Comparison of ENCODE assay signal across 17 cellular contexts in the genomic region with DNA sequence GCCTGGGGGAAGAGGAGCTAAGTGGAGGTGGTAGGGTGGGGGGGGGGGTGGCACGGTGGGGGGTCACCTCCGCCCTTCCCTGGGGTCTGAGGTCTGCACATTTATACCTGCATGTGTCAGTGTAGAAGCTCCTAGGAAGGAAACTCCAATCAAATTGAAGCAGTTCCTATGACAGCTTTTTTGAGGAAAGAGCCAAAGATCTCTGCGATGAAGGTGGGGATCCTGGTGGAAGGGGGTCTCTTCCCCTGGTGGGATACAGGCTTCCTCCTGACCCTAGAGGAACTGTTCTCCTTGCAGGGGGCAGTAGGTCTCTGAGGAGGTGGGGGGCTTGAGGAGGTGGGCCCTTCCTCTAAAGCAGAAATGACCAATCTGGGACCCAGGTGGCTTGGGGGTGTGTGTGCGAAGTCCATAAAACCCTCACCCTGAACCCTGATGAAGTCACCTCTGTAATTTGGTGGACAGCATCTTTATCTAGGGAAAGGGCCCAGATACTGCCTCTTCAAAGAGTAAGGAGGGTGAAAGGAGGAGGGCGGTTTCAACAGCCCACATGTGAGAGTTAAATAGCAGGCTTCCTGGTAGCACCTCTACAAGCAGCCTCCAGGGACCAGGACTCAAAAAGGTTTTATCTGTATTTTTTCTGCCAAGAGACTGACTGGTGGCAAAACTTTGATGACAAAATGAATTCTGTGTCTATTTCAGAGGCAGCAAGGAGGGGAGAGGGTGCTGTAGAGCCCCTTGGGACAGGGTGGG. TPM values are rescaled to one million over a fixed set of nuclear protein-coding genes. Genes with fewer than 3 reads are reported as not detected.
A peak's percentile ranks its signal among the peaks of the same experiment; 100 is the strongest.
DNase-seq lines count a peak whose midpoint lies in the region; TF ChIP-seq lines count a peak whose summit lies in the region.
"Had no signal": no experiment of that assay in that cellular context is flagged by ENCODE, and none has a peak within 500 bp of the region (broad histone marks: within the 10 kb centered on the region; RNA-seq: fewer than 3 reads in every experiment).

No MANE protein-coding gene starts in this region.

- no peaks in the 10 kb centered on the region for H3K36me3 ChIP-seq in hepatocyte (replicated peaks; ENCODE audit: insufficient read depth, low read depth)
- no peaks in the 10 kb centered on the region for H3K36me3 ChIP-seq in transverse colon
- no peaks in the 10 kb centered on the region for H3K36me3 ChIP-seq in vagina
- H3K36me3 ChIP-seq: pancreas had no signal

- H3K9me3 ChIP-seq in hepatocyte (ENCODE audit: low read depth) (no peaks in the 10 kb centered on the region), transverse colon (no peaks in the 10 kb centered on the region), vagina (no peaks in the 10 kb centered on the region)
- H3K9me3 ChIP-seq: pancreas had no signal

- peaks cover 94% of the 10 kb centered on the region for H3K79me2 ChIP-seq in hepatocyte

- no peaks in the 10 kb centered on the region for H3K9me3 Mint-ChIP-seq in activated naive CD4-positive, alpha-beta T cell treated with anti-CD3 and anti-CD28 coated beads, Interleukin-2, amount 10 ng/mL, durations not matched to agents 7 days and 5 days
- H3K9me3 Mint-ChIP-seq in activated CD4-positive, alpha-beta memory T cell treated with anti-CD3 and anti-CD28 coated beads for 36 hours = no peaks in the 10 kb centered on the region

- H3K27me3 ChIP-seq in hepatocyte (no peaks in the 10 kb centered on the region), transverse colon (no peaks in the 10 kb centered on the region), vagina (no peaks in the 10 kb centered on the region)
- H3K27me3 ChIP-seq: pancreas had no signal

- no peaks in the 10 kb centered on the region for H3K9me2 ChIP-seq in hepatocyte (replicated peaks; ENCODE audit: insufficient read depth)

- CTCF ChIA-PET in activated naive CD4-positive, alpha-beta T cell treated with anti-CD3 and anti-CD28 coated beads, Interleukin-2, amount 10 ng/mL, durations not matched to agents 7 days and 5 days (lab: Charles Lee) = interaction anchor here (0.6 to 4.0 kb wide), 2 partner anchors 21 to 164 kb away, joined by 3 to 26 read pairs; no protein-coding TSS in a partner anchor
- CTCF ChIA-PET in activated CD4-positive, alpha-beta memory T cell treated with anti-CD3 and anti-CD28 coated beads for 36 hours (lab: Charles Lee) = no interaction called here

- H3K4me3 ChIP-seq in hepatocyte (no peak overlapping the region), transverse colon (no peak overlapping the region), vagina (no peak overlapping the region)
- H3K4me3 ChIP-seq: pancreas had no signal

- no peak overlapping the region for H3K4me3 Mint-ChIP-seq in activated naive CD4-positive, alpha-beta T cell treated with anti-CD3 and anti-CD28 coated beads, Interleukin-2, amount 10 ng/mL, durations not matched to agents 7 days and 5 days
- H3K4me3 Mint-ChIP-seq in activated CD4-positive, alpha-beta memory T cell treated with anti-CD3 and anti-CD28 coated beads for 36 hours = no peak overlapping the region

- intact Hi-C loops in activated CD4-positive, alpha-beta memory T cell treated with anti-CD3 and anti-CD28 coated beads for 36 hours (cut with micrococcal nuclease) = no loop called here
- intact Hi-C loops in transverse colon (cut with DNase I; ENCODE audit: low total_unique reads) (no loop called here), vagina (cut with DNase I) (no loop called here)

- no peak overlapping the region for H3K4me2 ChIP-seq in hepatocyte

- H3K27me3 Mint-ChIP-seq in activated naive CD4-positive, alpha-beta T cell treated with anti-CD3 and anti-CD28 coated beads, Interleukin-2, amount 10 ng/mL, durations not matched to agents 7 days and 5 days = no peaks in the 10 kb centered on the region
- H3K27me3 Mint-ChIP-seq in activated CD4-positive, alpha-beta memory T cell treated with anti-CD3 and anti-CD28 coated beads for 36 hours = no peaks in the 10 kb centered on the region

- H4K20me1 ChIP-seq in hepatocyte (ENCODE audit: insufficient read depth, poor library complexity, severe bottlenecking) = peaks cover 73% of the 10 kb centered on the region

- H3K4me1 Mint-ChIP-seq in activated naive CD4-positive, alpha-beta T cell treated with anti-CD3 and anti-CD28 coated beads, Interleukin-2, amount 10 ng/mL, durations not matched to agents 7 days and 5 days = peaks cover 93% of the 10 kb centered on the region
- peaks cover 86% of the 10 kb centered on the region for H3K4me1 Mint-ChIP-seq in activated CD4-positive, alpha-beta memory T cell treated with anti-CD3 and anti-CD28 coated beads for 36 hours (ENCODE audit: low read depth)

- H2AFZ ChIP-seq in hepatocyte = no peak overlapping the region

- H3K4me1 ChIP-seq in hepatocyte (ENCODE audit: insufficient read depth) = peaks cover 72% of the 10 kb centered on the region
- H3K4me1 ChIP-seq in transverse colon = peaks cover 64 to 85% (median 75%) of the 10 kb centered on the region in 4 donors
- peaks cover 96% of the 10 kb centered on the region for H3K4me1 ChIP-seq in vagina

- H3K27ac Mint-ChIP-seq in activated naive CD4-positive, alpha-beta T cell treated with anti-CD3 and anti-CD28 coated beads, Interleukin-2, amount 10 ng/mL, durations not matched to agents 7 days and 5 days = peak overlapping the region; percentile 81
- H3K27ac Mint-ChIP-seq in activated CD4-positive, alpha-beta memory T cell treated with anti-CD3 and anti-CD28 coated beads for 36 hours = peak overlapping the region; percentile 56

- TF ChIP-seq POLR2A in transverse colon (IDR thresholded peaks at IDR 0.05) (no peak), vagina (IDR thresholded peaks at IDR 0.05) (no peak)

- TF ChIP-seq EP300 in transverse colon (IDR thresholded peaks at IDR 0.05; ENCODE audit: low read depth) = no peak

- H3K36me3 Mint-ChIP-seq in activated naive CD4-positive, alpha-beta T cell treated with anti-CD3 and anti-CD28 coated beads, Interleukin-2, amount 10 ng/mL, durations not matched to agents 7 days and 5 days = peaks cover 10% of the 10 kb centered on the region
- H3K36me3 Mint-ChIP-seq in activated CD4-positive, alpha-beta memory T cell treated with anti-CD3 and anti-CD28 coated beads for 36 hours = peaks cover 5% of the 10 kb centered on the region

- TF ChIP-seq CTCF in hepatocyte (IDR thresholded peaks at IDR 0.05; ENCODE audit: poor library complexity) (no peak), transverse colon (IDR thresholded peaks at IDR 0.05) (no peak), vagina (IDR thresholded peaks at IDR 0.05) (no peak)

- WGBS in hepatocyte (ENCODE audit: low lambda C conversion rate, missing lambda C conversion rate) = 94% methylated on average over 4 of the region's 5 CpGs
- WGBS in transverse colon (ENCODE audit: low coverage in 1 of 2), 2 donors = 83 to 90% methylated on average over 1 to 4 of the region's 5 CpGs

- peak; percentile 50 for DNase-seq in activated naive CD4-positive, alpha-beta T cell treated with anti-CD3 and anti-CD28 coated beads, Interleukin-2, amount 10 ng/mL, durations not matched to agents 7 days and 5 days
- no peak for DNase-seq in activated naive CD4-positive, alpha-beta T cell treated with Interleukin-2 at 50 U/mL for 16 hours
- no peak for DNase-seq in activated CD4-positive, alpha-beta memory T cell treated with anti-CD3 and anti-CD28 coated beads for 36 hours
- DNase-seq in hepatocyte (ENCODE audit: low spot score) (no peak), transverse colon (no peak), vagina (ENCODE audit: extremely low spot score in 2 of 2) (no peak), A172 (ENCODE audit: low spot score) (no peak), mesenteric fat pad (ENCODE audit: low spot score) (no peak)
- DNase-seq: activated CD4-positive, alpha-beta T cell treated with anti-CD3 and anti-CD28 coated beads, Interleukin-2, amount 50 U/mL, for 1 hour; activated effector memory CD4-positive, alpha-beta T cell treated with Interleukin-2 at 50 U/mL for 16 hours; hippocampal formation; left cardiac atrium; MV-4-11; NCI-H2171; NK-92 treated with Interleukin-12 subunit alpha and Interleukin-12 subunit beta, amount 100 ng/mL, for 24 hours; pancreas; SHP77 had no signal

- H3K27ac ChIP-seq in hepatocyte (peak overlapping the region; percentile 71), transverse colon (peak overlapping the region; percentile 67 to 86 (median 81)), vagina (no peak overlapping the region)

- POLR2A ChIA-PET in activated CD4-positive, alpha-beta memory T cell treated with anti-CD3 and anti-CD28 coated beads for 36 hours (lab: Charles Lee) = no interaction called here

- in situ Hi-C loops in transverse colon (cut with MboI; ENCODE audit: low pct_ligation_motif_present in 1 of 4, low pct_unique_long_range_greater_than_20kb in 1 of 4, low sequenced_read_pairs in 3 of 4) = no loop called here

RNA-seq across cellular contexts. Expression of a gene that starts 12.9 kb away (rescaled TPM):
- total RNA-seq in activated CD4-positive, alpha-beta memory T cell treated with anti-CD3 and anti-CD28 coated beads for 36 hours = 10 to 100 TPM; 78.1 to 81.3 TPM
- total RNA-seq in hepatocyte (51.0 and 78.1 TPM in 2 replicates), transverse colon (100 to 1,000 TPM in 1 of 4 donors, 10 to 100 TPM in 3; 58.9 to 175 (median 65.0) TPM), vagina (110 TPM), mesenteric fat pad (56.7 TPM)
- 10.4 and 16.4 TPM in 2 replicates for polyA plus RNA-seq in hepatocyte
- 88.2 and 89.7 TPM in 2 replicates for total RNA-seq in A172 (2014; rRNA removed; shearing (Covaris generic))

RNA-seq across cellular contexts. Expression of a gene that starts 50.9 kb away (rescaled TPM):
- total RNA-seq in activated CD4-positive, alpha-beta memory T cell treated with anti-CD3 and anti-CD28 coated beads for 36 hours = 1 to 10 TPM; 3.7 to 3.9 TPM
- total RNA-seq in hepatocyte (7.5 and 15.5 TPM in 2 replicates), transverse colon (10 to 100 TPM; 24.6 to 57.3 (median 38.0) TPM), vagina (35.8 TPM), mesenteric fat pad (4.4 TPM)
- polyA plus RNA-seq in hepatocyte = 17.8 and 23.1 TPM in 2 replicates
- total RNA-seq in A172 (2014; rRNA removed; shearing (Covaris generic)) = 12.0 and 15.0 TPM in 2 replicates
